ENCODE assay signal across 31 cellular contexts in genomic region chr6:7879579-7879978, GRCh38.
"Had no signal": no experiment of that assay in that cellular context is flagged by ENCODE, and none has a peak within 500 bp of the region (broad histone marks: within the 10 kb centered on the region; RNA-seq: fewer than 3 reads in every experiment).

No MANE protein-coding gene starts in this region.

- H3K27me3 ChIP-seq: adrenal gland, ascending aorta, breast epithelium, cardiac muscle cell, dorsolateral prefrontal cortex, esophagus muscularis mucosa, foreskin keratinocyte, gastrocnemius medialis, heart left ventricle, hepatocyte had no signal

- H2AFZ ChIP-seq: hepatocyte had no signal

- H3K27ac ChIP-seq: adrenal gland, ascending aorta, breast epithelium, cardiac muscle cell, coronary artery, dorsolateral prefrontal cortex, esophagus muscularis mucosa, foreskin keratinocyte, gastrocnemius medialis, heart left ventricle, hepatocyte had no signal

- H3K79me2 ChIP-seq: hepatocyte had no signal

- H3K4me3 ChIP-seq: adrenal gland, ascending aorta, breast epithelium, cardiac muscle cell, coronary artery, dorsolateral prefrontal cortex, esophagus muscularis mucosa, gastrocnemius medialis, heart left ventricle, hepatocyte had no signal

- DNase-seq: activated CD4-positive, alpha-beta memory T cell treated with anti-CD3 and anti-CD28 coated beads for 36 hours; activated CD4-positive, alpha-beta T cell treated with anti-CD3 and anti-CD28 coated beads for 36 hours; activated CD4-positive, alpha-beta T cell treated with anti-CD3 and anti-CD28 coated beads, Interleukin-2, amount 10 ng/mL, durations not matched to agents 24 days and 14 days; activated CD4-positive, CD25-positive, alpha-beta regulatory T cell; activated CD4-positive, CD25-positive, alpha-beta regulatory T cell treated with anti-CD3 and anti-CD28 coated beads, Interleukin-2, amount 50 U/mL, for 72 hours; activated CD8-positive, alpha-beta memory T cell treated with anti-CD3 and anti-CD28 coated beads, Interleukin-2, amount 10 ng/mL, durations not matched to agents 7 days and 5 days; activated CD8-positive, alpha-beta memory T cell treated with anti-CD3 and anti-CD28 coated beads, Interleukin-2, amount 50 U/mL, for 4 hours; activated CD8-positive, alpha-beta T cell treated with anti-CD3 and anti-CD28 coated beads, Interleukin-2, amount 10 ng/mL, durations not matched to agents 7 days and 5 days; activated effector memory CD4-positive, alpha-beta T cell treated with anti-CD3 and anti-CD28 coated beads, Interleukin-2, amount 50 U/mL, for 16 hours; activated naive CD4-positive, alpha-beta T cell treated with anti-CD3 and anti-CD28 coated beads for 36 hours; activated naive CD8-positive, alpha-beta T cell treated with anti-CD3 and anti-CD28 coated beads for 36 hours; activated naive CD8-positive, alpha-beta T cell treated with anti-CD3 and anti-CD28 coated beads, Interleukin-2, amount 50 U/mL, for 24 hours; activated T-cell treated with anti-CD3 and anti-CD28 coated beads, Interleukin-2, amount 50 U/mL, for 1 hour; activated T-cell treated with anti-CD3 and anti-CD28 coated beads, Interleukin-2, amount 50 U/mL, for 48 hours; adrenal gland; amygdala; dorsolateral prefrontal cortex; effector memory CD4-positive, alpha-beta T cell; endodermal cell; erythroblast; foreskin keratinocyte; gastrocnemius medialis; glutamatergic neuron; heart left ventricle; T-helper 2 cell had no signal

- H3K4me1 ChIP-seq: adrenal gland, ascending aorta, breast epithelium, esophagus muscularis mucosa, foreskin keratinocyte, gastrocnemius medialis, heart left ventricle had no signal

- H3K9me3 ChIP-seq: adrenal gland, ascending aorta, breast epithelium, esophagus muscularis mucosa, gastrocnemius medialis, heart left ventricle had no signal

- H3K4me2 ChIP-seq: hepatocyte had no signal
